In the genomic region with DNA sequence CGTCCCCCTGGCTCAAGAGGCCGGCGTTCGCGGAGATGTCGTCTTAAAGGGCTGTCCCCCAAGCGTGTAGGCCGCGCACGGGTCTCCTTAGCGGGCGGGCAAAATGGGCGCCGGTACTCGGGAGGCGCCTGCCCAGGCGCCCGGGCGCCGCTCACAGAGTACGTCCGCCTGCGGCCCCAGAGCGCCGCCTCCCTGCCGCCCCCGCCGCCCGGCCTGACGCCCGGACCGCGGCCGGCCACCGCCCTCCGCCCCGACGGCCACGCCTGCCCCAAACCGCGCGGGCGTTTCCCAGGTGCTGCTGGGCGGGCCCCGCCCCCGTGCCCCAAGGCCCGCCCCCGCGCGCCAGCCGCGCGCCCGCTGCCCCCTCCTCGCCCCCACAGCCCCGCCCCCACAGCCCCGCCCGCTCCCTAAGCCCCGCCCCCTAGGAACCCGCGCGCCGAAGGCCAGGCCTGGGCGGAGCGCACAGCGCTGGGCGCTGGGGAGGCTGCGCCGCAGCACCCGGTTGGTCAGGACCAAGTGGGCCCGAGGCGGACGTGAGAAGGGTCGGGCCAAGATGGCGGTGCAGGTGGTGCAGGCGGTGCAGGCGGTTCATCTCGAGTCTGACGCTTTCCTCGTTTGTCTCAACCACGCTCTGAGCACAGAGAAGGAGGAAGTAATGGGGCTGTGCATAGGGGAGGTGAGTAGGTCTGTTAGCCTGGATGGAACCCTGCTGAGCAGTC, we compare ENCODE assay signal across 8 cellular contexts. TPM values are rescaled to one million over a fixed set of nuclear protein-coding genes. Genes with fewer than 3 reads are reported as not detected.
DNase-seq lines count a peak whose midpoint lies in the region; ATAC-seq and TF ChIP-seq lines count a peak whose summit lies in the region.

A gene (plus strand): TSS at position 534 of the 719 bp plus-strand sequence. CDS start 20 bp downstream, at position 554.
A gene with protein sequence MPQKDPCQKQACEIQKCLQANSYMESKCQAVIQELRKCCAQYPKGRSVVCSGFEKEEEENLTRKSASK (minus strand): TSS at position 162 of the 719 bp plus-strand sequence. CDS start 7,113 bp downstream, outside the sequence.
A gene with protein sequence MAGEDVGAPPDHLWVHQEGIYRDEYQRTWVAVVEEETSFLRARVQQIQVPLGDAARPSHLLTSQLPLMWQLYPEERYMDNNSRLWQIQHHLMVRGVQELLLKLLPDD (minus strand): TSS at position 162 of the 719 bp plus-strand sequence. CDS start 5,126 bp downstream, outside the sequence.

- H3K9me3 Mint-ChIP-seq in GM23338 (no peaks in the 10 kb centered on the region), nephron progenitor cell (peaks cover 33% of the 10 kb centered on the region)
- H3K9me3 Mint-ChIP-seq in stimulated activated naive CD8-positive, alpha-beta T cell treated with anti-CD3 and anti-CD28 coated beads, Interleukin-15, amount 100 ng/mL, for 72 hours: no peaks in the 10 kb centered on the region

- no peaks in the 10 kb centered on the region for H3K36me3 ChIP-seq in GM23338 (ENCODE audit: insufficient read depth)

- peak within 1 kb of the TSS; percentile 84 for H3K4me2 ChIP-seq in GM23338

- no peaks in the 10 kb centered on the region; the same call in 1 of the 3 replicates for H3K4me1 Mint-ChIP-seq in GM23338
- H3K4me1 Mint-ChIP-seq in nephron progenitor cell: peaks cover 43% of the 10 kb centered on the region
- peaks cover 46% of the 10 kb centered on the region for H3K4me1 Mint-ChIP-seq in stimulated activated naive CD8-positive, alpha-beta T cell treated with anti-CD3 and anti-CD28 coated beads, Interleukin-15, amount 100 ng/mL, for 72 hours

- H3K27me3 Mint-ChIP-seq in GM23338 (ENCODE audit: insufficient read depth, low read depth, poor library complexity) (no peaks in the 10 kb centered on the region), nephron progenitor cell (ENCODE audit: low read depth, poor library complexity) (no peaks in the 10 kb centered on the region)
- H3K27me3 Mint-ChIP-seq in stimulated activated naive CD8-positive, alpha-beta T cell treated with anti-CD3 and anti-CD28 coated beads, Interleukin-15, amount 100 ng/mL, for 72 hours: no peaks in the 10 kb centered on the region

- H3K9me2 ChIP-seq in GM23338 (ENCODE audit: insufficient read depth): no peaks in the 10 kb centered on the region

- H3K4me3 ChIP-seq in GM23338: peak within 1 kb of the TSS; percentile 87

- TF ChIP-seq POLR2A in Raji (IDR thresholded peaks at IDR 0.05; ENCODE audit: insufficient read depth, low read depth, low read length): peak; percentile 91

- H3K27ac Mint-ChIP-seq in GM23338 (peak within 1 kb of the TSS; percentile 94), nephron progenitor cell (peak within 1 kb of the TSS; percentile 71)
- peak within 1 kb of the TSS; percentile 96 to 97 for H3K27ac Mint-ChIP-seq in stimulated activated naive CD8-positive, alpha-beta T cell treated with anti-CD3 and anti-CD28 coated beads, Interleukin-15, amount 100 ng/mL, for 72 hours

- no peaks in the 10 kb centered on the region for H4K20me1 ChIP-seq in GM23338 (replicated peaks; ENCODE audit: insufficient read depth)

- peak within 1 kb of the TSS; percentile 86 for H3K27ac ChIP-seq in GM23338 (ENCODE audit: low read depth)

- H3K4me3 Mint-ChIP-seq in GM23338 (peak within 1 kb of the TSS; percentile 94), nephron progenitor cell (peak within 1 kb of the TSS; percentile 90)
- peak within 1 kb of the TSS; percentile 93 to 95 for H3K4me3 Mint-ChIP-seq in stimulated activated naive CD8-positive, alpha-beta T cell treated with anti-CD3 and anti-CD28 coated beads, Interleukin-15, amount 100 ng/mL, for 72 hours

- TF ChIP-seq CTCF in GM23338 (conservative IDR thresholded peaks at IDR 0.05; ENCODE audit: low read depth in 2 of 2) (no peak), nephron progenitor cell (IDR thresholded peaks at IDR 0.05) (no peak)

- H2AFZ ChIP-seq in GM23338: peak within 1 kb of the TSS; percentile 96

- H3K4me1 ChIP-seq in GM23338 (ENCODE audit: insufficient read depth): no peaks in the 10 kb centered on the region; the same call in 1 of the 2 replicates

- peak; percentile 89 for DNase-seq in Daoy (ENCODE audit: low read depth)
- peak; percentile 77 for DNase-seq in GM23338 (ENCODE audit: low spot score)
- peak; percentile 71 for DNase-seq in LHCN-M2 (ENCODE audit: low read depth)
- DNase-seq in activated T-helper 9 cell treated with anti-CD3 and anti-CD28 coated beads, Interleukin-2, amount 50 U/mL, for 16 hours (ENCODE audit: low read depth): peak; percentile 66
- DNase-seq in fibroblast of the conjunctiva (ENCODE audit: low read depth): peak; percentile 65
- peak; percentile 76 for DNase-seq in nephron progenitor cell
- DNase-seq in stimulated activated naive CD8-positive, alpha-beta T cell treated with anti-CD3 and anti-CD28 coated beads, Interleukin-15, amount 100 ng/mL, for 72 hours: peak; percentile 77 to 85

- H3K27me3 ChIP-seq in GM23338 (ENCODE audit: insufficient read depth): no peaks in the 10 kb centered on the region

- ATAC-seq in GM23338: peak; percentile 95
- ATAC-seq in stimulated activated naive CD8-positive, alpha-beta T cell treated with anti-CD3 and anti-CD28 coated beads, Interleukin-15, amount 100 ng/mL, for 72 hours: peak; percentile 94

- H3F3A ChIP-seq in GM23338 (replicated peaks; ENCODE audit: low read depth): no peaks in the 10 kb centered on the region

- H3K36me3 Mint-ChIP-seq in GM23338 (ENCODE audit: low read depth): peaks cover 21% of the 10 kb centered on the region; the same call in 2 of the 3 replicates
- peaks cover 26% of the 10 kb centered on the region for H3K36me3 Mint-ChIP-seq in nephron progenitor cell (ENCODE audit: low read depth)

- peaks cover 19% of the 10 kb centered on the region for H3K79me2 ChIP-seq in GM23338 (replicated peaks; ENCODE audit: insufficient read depth)

TF ChIP-seq in GM23338, 12 proteins besides CTCF, POLR2A, EP300 and RAD21:
- TF ChIP-seq CREB1 (CRISPR knock-in tag; IDR thresholded peaks at IDR 0.05; ENCODE audit: low read depth) (no peak), POLR2AphosphoS5 (IDR thresholded peaks at IDR 0.05; ENCODE audit: low read depth) (peak; percentile 89), JUNB (IDR thresholded peaks at IDR 0.05; ENCODE audit: unreplicated experiment) (no peak), EZH2phosphoT487 (IDR thresholded peaks at IDR 0.05; ENCODE audit: unreplicated experiment) (no peak), EZH2 (IDR thresholded peaks at IDR 0.05; ENCODE audit: low read depth, unreplicated experiment) (no peak), STAT1 (IDR thresholded peaks at IDR 0.05; ENCODE audit: unreplicated experiment) (no peak), ZNF114 (CRISPR knock-in tag; IDR thresholded peaks at IDR 0.05) (no peak)

RNA-seq across cellular contexts. Expression of the first gene that starts in this region (rescaled TPM):
- total RNA-seq in Daoy (2014; rRNA removed; shearing (Covaris generic)): 10.1 and 10.7 TPM in 2 replicates
- total RNA-seq in GM23338 (2014; rRNA removed; shearing (Covaris generic)): 14.1 and 18.4 TPM in 2 replicates
- polyA plus RNA-seq in GM23338 (2016; fragmentation: Nextera tagmentation; extraction: Ambion mirVana): 19.9 and 26.7 TPM in 2 replicates
- total RNA-seq in LHCN-M2 (2014; rRNA removed): 8.3 and 14.8 TPM in 2 replicates
- 9.8 TPM for polyA plus RNA-seq in LHCN-M2 (2012)

RNA-seq across cellular contexts. Expression of the second gene that starts in this region (rescaled TPM):
- 5.8 and 9.0 TPM in 2 replicates for total RNA-seq in Daoy (2014; rRNA removed; shearing (Covaris generic))
- 5.7 and 9.9 TPM in 2 replicates for total RNA-seq in GM23338 (2014; rRNA removed; shearing (Covaris generic))
- 14.7 and 16.3 TPM in 2 replicates for polyA plus RNA-seq in GM23338 (2016; fragmentation: Nextera tagmentation; extraction: Ambion mirVana)
- total RNA-seq in LHCN-M2 (2014; rRNA removed): 17.2 and 23.2 TPM in 2 replicates
- polyA plus RNA-seq in LHCN-M2 (2012): 9.3 TPM

RNA-seq across cellular contexts. Expression of the third gene that starts in this region (rescaled TPM):
- total RNA-seq in Daoy (2014; rRNA removed; shearing (Covaris generic)): 6.3 and 15.9 TPM in 2 replicates
- total RNA-seq in GM23338 (2014; rRNA removed; shearing (Covaris generic)): 0.83 and 6.3 TPM in 2 replicates
- polyA plus RNA-seq in GM23338 (2016; fragmentation: Nextera tagmentation; extraction: Ambion mirVana): 17.7 and 28.3 TPM in 2 replicates
- 2.0 and 7.2 TPM in 2 replicates for total RNA-seq in LHCN-M2 (2014; rRNA removed)
- polyA plus RNA-seq in LHCN-M2 (2012): 16.9 TPM

Comparison
In these comparisons a context has a peak if more than half of its experiments do, and no peak if none do; other contexts are left out.
1. Peak in every context shown above with its lines: DNase-seq, ATAC-seq, H3K4me3 ChIP-seq and H3K27ac ChIP-seq.